Comparison of ENCODE assay signal across 8 cellular contexts in genomic region chr1:207004931-207005830, GRCh38. TPM values are rescaled to one million over a fixed set of nuclear protein-coding genes. Genes with fewer than 3 reads are reported as not detected.
DNase-seq lines count a peak whose midpoint lies in the region; ATAC-seq and TF ChIP-seq lines count a peak whose summit lies in the region.

No MANE protein-coding gene starts in this region.

- DNase-seq in NCI-H524 (lab: John Stamatoyannopoulos, UW): peak; percentile 9 to 37
- no peak for DNase-seq in NCI-H524 treated with DMSO at 0.1 percent for 48 hours (lab: John Stamatoyannopoulos, UW)
- peak; percentile 73 to 78 for DNase-seq in cardiac fibroblast (ENCODE audit: low read depth in 2 of 2)
- peak; percentile 85 for DNase-seq in kidney tubule cell (ENCODE audit: low spot score)
- no peak for DNase-seq in suprapubic skin (ENCODE audit: low spot score in 2 of 2)

- H2AFZ ChIP-seq in Loucy (ENCODE audit: low read length): no peak overlapping the region

- 40% methylated on average over 9 of the region's 9 CpGs for WGBS in suprapubic skin

- H3K36me3 ChIP-seq in Loucy (ENCODE audit: insufficient read depth, low read length) (no peaks in the 10 kb centered on the region), suprapubic skin (no peaks in the 10 kb centered on the region)

- no peak for TF ChIP-seq POLR2A in suprapubic skin (IDR thresholded peaks at IDR 0.05)

- H3F3A ChIP-seq in Loucy (ENCODE audit: low read depth): no peaks in the 10 kb centered on the region

- H3K27ac ChIP-seq in suprapubic skin: peak overlapping the region; percentile 23

- no peak for TF ChIP-seq EP300 in suprapubic skin (IDR thresholded peaks at IDR 0.05)

- no peaks in the 10 kb centered on the region for H3K27me3 ChIP-seq in Loucy (ENCODE audit: insufficient read depth, low read length, poor library complexity, severe bottlenecking)
- no peaks in the 10 kb centered on the region for H3K27me3 ChIP-seq in suprapubic skin

- no peak overlapping the region for H3K9ac ChIP-seq in Loucy (ENCODE audit: low read depth, low read length, poor library complexity, severe bottlenecking)

- no peaks in the 10 kb centered on the region for H4K20me1 ChIP-seq in Loucy (ENCODE audit: insufficient read depth, low read length, poor library complexity, severe bottlenecking)

- no peaks in the 10 kb centered on the region for H3K79me2 ChIP-seq in Loucy (ENCODE audit: insufficient read depth, low read length)

- H3K9me3 ChIP-seq in Loucy (ENCODE audit: insufficient read depth, low read depth, low read length): no peaks in the 10 kb centered on the region
- H3K9me3 ChIP-seq in suprapubic skin: no peaks in the 10 kb centered on the region

- peak; percentile 93 for TF ChIP-seq CTCF in Loucy (conservative IDR thresholded peaks at IDR 0.05; ENCODE audit: low read length)
- peak; percentile 87 for TF ChIP-seq CTCF in cardiac fibroblast (IDR thresholded peaks at IDR 0.05; ENCODE audit: low read depth, low read length)
- TF ChIP-seq CTCF in suprapubic skin (IDR thresholded peaks at IDR 0.05): peak; percentile 24 to 62

- no peaks in the 10 kb centered on the region for H3K4me1 ChIP-seq in Loucy (ENCODE audit: insufficient read depth, low read length, poor library complexity, severe bottlenecking)
- H3K4me1 ChIP-seq in suprapubic skin: peaks cover 12% of the 10 kb centered on the region

- H3K4me3 ChIP-seq in Loucy (ENCODE audit: low read length, poor library complexity, severe bottlenecking): no peak overlapping the region
- no peak overlapping the region for H3K4me3 ChIP-seq in cardiac fibroblast (replicated peaks in 1 of 2; ENCODE audit: low read depth in 2 of 2, low read length in 2 of 2)
- no peak overlapping the region for H3K4me3 ChIP-seq in suprapubic skin

- H3K9me2 ChIP-seq in Loucy (replicated peaks; ENCODE audit: low read depth, low read length): no peaks in the 10 kb centered on the region

- ATAC-seq in SK-N-SH treated with all-trans-retinoic acid at 6 μM for 48 hours (peak; percentile 90), GM21515 (IDR thresholded peaks at IDR 0.05; ENCODE audit: unreplicated experiment) (no peak)

- no peak overlapping the region for H3K4me2 ChIP-seq in Loucy (ENCODE audit: low read depth, low read length, poor library complexity, severe bottlenecking)

TF ChIP-seq in SK-N-SH treated with all-trans-retinoic acid at 6 μM for 48 hours, 23 proteins besides CTCF, POLR2A, EP300 and RAD21:
- TF ChIP-seq ZC3H10 (CRISPR knock-in tag; IDR thresholded peaks at IDR 0.05) (no peak), ZFP30 (CRISPR knock-in tag; IDR thresholded peaks at IDR 0.05) (no peak), CSRNP3 (CRISPR knock-in tag; IDR thresholded peaks at IDR 0.05) (no peak), SNAI2 (CRISPR knock-in tag; IDR thresholded peaks at IDR 0.05) (no peak), GLIS3 (CRISPR knock-in tag; IDR thresholded peaks at IDR 0.05) (no peak), TOX (CRISPR knock-in tag; IDR thresholded peaks at IDR 0.05; ENCODE audit: borderline replicate concordance) (no peak)

RNA-seq across cellular contexts. Expression of gene C1orf116, which starts 27.4 kb away (rescaled TPM):
- total RNA-seq in suprapubic skin: 10 to 100 TPM; 40.6 to 95.8 (median 77.6) TPM

RNA-seq across cellular contexts. Expression of gene FCAMR, which starts 34.9 kb away (rescaled TPM):
- not detected for total RNA-seq in suprapubic skin

RNA-seq across cellular contexts. Expression of gene YOD1, which starts 45.8 kb away (rescaled TPM):
- total RNA-seq in suprapubic skin: 10 to 100 TPM; 20.4 to 63.6 (median 42.8) TPM

RNA-seq across cellular contexts. Expression of gene PFKFB2, which starts 47.9 kb away (rescaled TPM):
- 10 to 100 TPM; 11.8 to 33.1 (median 17.1) TPM for total RNA-seq in suprapubic skin

RNA-seq across cellular contexts. Expression of gene PIGR, which starts 58.9 kb away (rescaled TPM):
- 1 to 10 TPM in 3 of 4 donors, under 1 TPM in 1; 0.49 to 6.4 (median 2.3) TPM for total RNA-seq in suprapubic skin

Comparison
In these comparisons a context has a peak if more than half of its experiments do, and no peak if none do; other contexts are left out.
1. DNase-seq: peak in NCI-H524 (2 of 2), cardiac fibroblast (2 of 2) and kidney tubule cell (single experiment); none in NCI-H524 treated with DMSO at 0.1 percent for 48 hours (single experiment) and suprapubic skin (0 of 2).
2. CTCF ChIP-seq: peak in every context shown above with its lines; median percentile 93 in Loucy; 87 in cardiac fibroblast; 43 in suprapubic skin.